In genomic region chr7:94823952-94824351, GRCh38 we compare ENCODE assay signal across 1 cellular context.
TF ChIP-seq lines count a peak whose summit lies in the region.

No MANE protein-coding gene starts in this region.

TF ChIP-seq in K562, 482 proteins besides CTCF, POLR2A, EP300 and RAD21 (continued from another document):
- TF ChIP-seq ZFPM2 (CRISPR knock-in tag; IDR thresholded peaks at IDR 0.05): no peak
- TF ChIP-seq CEBPG (CRISPR knock-in tag; IDR thresholded peaks at IDR 0.05): no peak
- TF ChIP-seq CEBPG (tag; conservative IDR thresholded peaks at IDR 0.05 in 1 of 2, IDR thresholded peaks at IDR 0.05 in 1 of 2): peak in 1 of 2 experiments; percentile 73; a peak in 2 of 4 replicates
